9 cellular contexts compared by ENCODE assay signal in the genomic region with DNA sequence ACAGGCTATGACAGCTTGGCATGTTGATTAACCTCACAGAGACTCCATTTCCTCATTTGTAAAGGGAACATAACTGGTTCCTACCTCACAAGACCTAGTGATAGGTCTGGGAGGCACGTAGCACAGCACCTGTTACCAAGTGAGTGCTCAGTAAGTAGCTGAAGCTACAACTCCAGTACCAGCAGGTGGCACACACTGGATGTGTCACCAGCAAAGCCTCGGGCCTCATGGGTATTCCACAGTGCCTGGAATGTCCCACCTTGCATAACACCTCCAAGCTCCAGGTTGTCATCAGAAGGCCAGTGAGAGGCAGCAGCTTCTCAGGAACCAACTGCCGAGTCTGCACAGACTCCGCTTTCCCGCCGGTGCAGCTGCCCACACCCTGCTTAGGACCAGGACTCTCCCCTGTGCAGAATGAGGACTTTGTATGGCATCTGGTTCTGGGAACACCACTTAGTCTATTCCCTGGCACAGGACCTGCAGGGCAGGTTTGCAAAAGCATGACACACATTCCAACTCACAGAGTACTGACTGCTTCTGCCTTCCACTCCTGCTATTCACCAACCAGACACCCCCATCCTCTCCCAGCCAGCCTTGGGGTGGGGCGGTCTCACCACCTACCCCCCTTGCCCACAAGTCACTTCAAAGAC. TPM values are rescaled to one million over a fixed set of nuclear protein-coding genes. Genes with fewer than 3 reads are reported as not detected.
DNase-seq lines count a peak whose midpoint lies in the region; ATAC-seq lines count a peak whose summit lies in the region.
"Had no signal": no experiment of that assay in that cellular context is flagged by ENCODE, and none has a peak within 500 bp of the region (broad histone marks: within the 10 kb centered on the region; RNA-seq: fewer than 3 reads in every experiment).

No MANE protein-coding gene starts in this region.

- no peaks in the 10 kb centered on the region for H3K9me3 Mint-ChIP-seq in activated CD4-positive, alpha-beta memory T cell treated with anti-CD3 and anti-CD28 coated beads, Interleukin-2, amount 10 ng/mL, durations not matched to agents 7 days and 5 days
- H3K9me3 Mint-ChIP-seq in memory B cell: no peaks in the 10 kb centered on the region

- ATAC-seq in HG02981 (IDR thresholded peaks at IDR 0.05; ENCODE audit: unreplicated experiment) (peak; percentile 32), memory B cell (ENCODE audit: low read depth) (peak; percentile 56), GM19328 (IDR thresholded peaks at IDR 0.05; ENCODE audit: unreplicated experiment) (no peak)

- H3K27me3 Mint-ChIP-seq in activated CD4-positive, alpha-beta memory T cell treated with anti-CD3 and anti-CD28 coated beads, Interleukin-2, amount 10 ng/mL, durations not matched to agents 7 days and 5 days: peaks cover 4% of the 10 kb centered on the region
- H3K27me3 Mint-ChIP-seq in memory B cell: peaks cover 24% of the 10 kb centered on the region

- H3K4me3 Mint-ChIP-seq in activated CD4-positive, alpha-beta memory T cell treated with anti-CD3 and anti-CD28 coated beads, Interleukin-2, amount 10 ng/mL, durations not matched to agents 7 days and 5 days: peak overlapping the region; percentile 96
- H3K4me3 Mint-ChIP-seq in memory B cell: no peak overlapping the region

- DNase-seq in ELR (ENCODE audit: low read depth): peak; percentile 19
- no peak for DNase-seq in activated CD4-positive, alpha-beta memory T cell treated with anti-CD3 and anti-CD28 coated beads, Interleukin-2, amount 10 ng/mL, durations not matched to agents 7 days and 5 days
- DNase-seq in memory B cell (ENCODE audit: low spot score in 2 of 2): no peak
- DNase-seq in midbrain (lab: John Stamatoyannopoulos, UW): no peak
- no peak for DNase-seq in effector CD4-positive, alpha-beta T cell
- DNase-seq in inferior parietal cortex (ENCODE audit: extremely low spot score): no peak
- DNase-seq: kidney glomerular epithelial cell had no signal

- CTCF ChIA-PET in activated CD4-positive, alpha-beta memory T cell treated with anti-CD3 and anti-CD28 coated beads, Interleukin-2, amount 10 ng/mL, durations not matched to agents 7 days and 5 days (lab: Charles Lee): interaction anchor here (0.9 to 3.1 kb wide), 5 partner anchors 9 to 63 kb away, joined by 3 to 8 read pairs (median 6); partner anchors contain the start of gene TMEM106C

- H3K36me3 Mint-ChIP-seq in activated CD4-positive, alpha-beta memory T cell treated with anti-CD3 and anti-CD28 coated beads, Interleukin-2, amount 10 ng/mL, durations not matched to agents 7 days and 5 days (ENCODE audit: low read depth): peaks cover 70% of the 10 kb centered on the region
- H3K36me3 Mint-ChIP-seq in memory B cell: peaks cover 1% of the 10 kb centered on the region

- POLR2A ChIA-PET in activated CD4-positive, alpha-beta memory T cell treated with anti-CD3 and anti-CD28 coated beads, Interleukin-2, amount 10 ng/mL, durations not matched to agents 7 days and 5 days (lab: Charles Lee): interaction anchor here (0.9 to 10.2 kb wide), 3 partner anchors 14 to 40 kb away, joined by 3 to 205 read pairs (median 5); no protein-coding TSS in a partner anchor

- peaks cover 84% of the 10 kb centered on the region for H3K4me1 Mint-ChIP-seq in activated CD4-positive, alpha-beta memory T cell treated with anti-CD3 and anti-CD28 coated beads, Interleukin-2, amount 10 ng/mL, durations not matched to agents 7 days and 5 days
- H3K4me1 Mint-ChIP-seq in memory B cell: peaks cover 13% of the 10 kb centered on the region

- peak overlapping the region; percentile 47 for H3K27ac Mint-ChIP-seq in activated CD4-positive, alpha-beta memory T cell treated with anti-CD3 and anti-CD28 coated beads, Interleukin-2, amount 10 ng/mL, durations not matched to agents 7 days and 5 days
- H3K27ac Mint-ChIP-seq in memory B cell: no peak overlapping the region

RNA-seq across cellular contexts. Expression of gene VDR, which starts 4.2 kb away (rescaled TPM):
- 10 to 100 TPM; 62.9 to 65.5 TPM for total RNA-seq in activated CD4-positive, alpha-beta memory T cell treated with anti-CD3 and anti-CD28 coated beads, Interleukin-2, amount 10 ng/mL, durations not matched to agents 7 days and 5 days
